8 cellular contexts compared by ENCODE assay signal in genomic region chr14:53953828-53954550, GRCh38. TPM values are rescaled to one million over a fixed set of nuclear protein-coding genes. Genes with fewer than 3 reads are reported as not detected.
DNase-seq lines count a peak whose midpoint lies in the region; ATAC-seq, FAIRE-seq and TF ChIP-seq lines count a peak whose summit lies in the region.

No MANE protein-coding gene starts in this region.

- H3K4me3 Mint-ChIP-seq in stimulated activated naive B cell treated with anti-CD40 and anti-IgM and Interleukin-4, amounts not matched to agents 10 μg/mL and 1 μg/mL and 100 μg/mL, for 72 hours: peak overlapping the region; percentile 85 to 89

- peak overlapping the region; percentile 75 for H3K27ac Mint-ChIP-seq in stimulated activated naive B cell treated with anti-CD40 and anti-IgM and Interleukin-4, amounts not matched to agents 10 μg/mL and 1 μg/mL and 100 μg/mL, for 72 hours

- H3K27me3 Mint-ChIP-seq in stimulated activated naive B cell treated with anti-CD40 and anti-IgM and Interleukin-4, amounts not matched to agents 10 μg/mL and 1 μg/mL and 100 μg/mL, for 72 hours: peaks cover 77 to 84% of the 10 kb centered on the region in 2 donors

- H3K4me3 ChIP-seq in brain microvascular endothelial cell (ENCODE audit: low read depth, low read length) (peak overlapping the region; percentile 55), kidney (ENCODE audit: low read length in 2 of 2) (peak overlapping the region; percentile 67 to 76)

- H3K27me3 ChIP-seq in brain microvascular endothelial cell (replicated peaks): peaks cover 24% of the 10 kb centered on the region

- DNase-seq in ELR (ENCODE audit: low read depth): peak; percentile 47
- DNase-seq in LoVo (ENCODE audit: low spot score): peak; percentile 48
- DNase-seq in brain microvascular endothelial cell: peak; percentile 10
- peak; percentile 88 for DNase-seq in kidney
- no peak for DNase-seq in stimulated activated naive B cell treated with anti-CD40 and anti-IgM and Interleukin-4, amounts not matched to agents 10 μg/mL and 1 μg/mL and 100 μg/mL, for 72 hours
- DNase-seq in Ammon's horn (ENCODE audit: low spot score): no peak

- H3K4me1 ChIP-seq in kidney (ENCODE audit: control insufficient read depth in 1 of 2, insufficient read depth in 1 of 2, low read depth in 1 of 2, low read length in 2 of 2): peaks cover 19 to 22% of the 10 kb centered on the region in 2 donors

- H3K4me1 Mint-ChIP-seq in stimulated activated naive B cell treated with anti-CD40 and anti-IgM and Interleukin-4, amounts not matched to agents 10 μg/mL and 1 μg/mL and 100 μg/mL, for 72 hours: peaks cover 25 to 38% of the 10 kb centered on the region in 2 donors

- FAIRE-seq in kidney (lab: Jason Lieb, UNC): no peak

- no peak overlapping the region for H3K27ac ChIP-seq in brain microvascular endothelial cell
- peak overlapping the region; percentile 86 to 91 for H3K27ac ChIP-seq in kidney (ENCODE audit: low read depth in 2 of 2, low read length in 2 of 2)

- H3K36me3 ChIP-seq in brain microvascular endothelial cell (replicated peaks) (no peaks in the 10 kb centered on the region), kidney (ENCODE audit: control insufficient read depth in 1 of 2, insufficient read depth in 2 of 2, low read length in 2 of 2) (peaks cover 0 to 6% of the 10 kb centered on the region in 2 donors)

- no peak for TF ChIP-seq CTCF in brain microvascular endothelial cell (IDR thresholded peaks at IDR 0.05; ENCODE audit: low read depth, low read length, missing control alignments)
- TF ChIP-seq CTCF in kidney (IDR thresholded peaks at IDR 0.05; ENCODE audit: borderline replicate concordance, extremely low read depth, insufficient read depth): no peak

- no peaks in the 10 kb centered on the region for H3K9me3 ChIP-seq in kidney (ENCODE audit: control insufficient read depth in 1 of 2, low read length in 2 of 2)

- intact Hi-C loops in kidney (cut with DNase I): no loop called here

- peaks cover 0 to 2% of the 10 kb centered on the region in 2 donors for H3K36me3 Mint-ChIP-seq in stimulated activated naive B cell treated with anti-CD40 and anti-IgM and Interleukin-4, amounts not matched to agents 10 μg/mL and 1 μg/mL and 100 μg/mL, for 72 hours

- no peaks in the 10 kb centered on the region for H3K9me3 Mint-ChIP-seq in stimulated activated naive B cell treated with anti-CD40 and anti-IgM and Interleukin-4, amounts not matched to agents 10 μg/mL and 1 μg/mL and 100 μg/mL, for 72 hours

- ATAC-seq in stimulated activated naive B cell treated with anti-CD40 and anti-IgM and Interleukin-4, amounts not matched to agents 10 μg/mL and 1 μg/mL and 100 μg/mL, for 72 hours (replicated peaks): peak; percentile 20 to 21
- ATAC-seq in HG03097 (IDR thresholded peaks at IDR 0.05; ENCODE audit: low FRiP score, unreplicated experiment) (no peak), GM19397 (IDR thresholded peaks at IDR 0.05; ENCODE audit: unreplicated experiment) (no peak)

- H3K9ac ChIP-seq in kidney (ENCODE audit: low read length in 2 of 2): peak overlapping the region; percentile 54 to 78

- in situ Hi-C loops in brain microvascular endothelial cell (cut with HindIII; ENCODE audit: low pct_ligation_motif_present, low sequenced_read_pairs): no loop called here

RNA-seq across cellular contexts. Expression of gene BMP4, which starts 2.6 kb away (rescaled TPM):
- total RNA-seq in kidney: 11.2 TPM
- polyA plus RNA-seq in kidney (ENCODE audit: insufficient read depth, low read depth, low replicate concordance): 9.9 TPM

Comparison
In these comparisons a context has a peak if more than half of its experiments do, and no peak if none do; other contexts are left out.
1. DNase-seq: peak in ELR (single experiment), LoVo (single experiment), brain microvascular endothelial cell (single experiment) and kidney (single experiment); none in stimulated activated naive B cell treated with anti-CD40 and anti-IgM and Interleukin-4, amounts not matched to agents 10 μg/mL and 1 μg/mL and 100 μg/mL, for 72 hours (single experiment) and Ammon's horn (single experiment).
2. ATAC-seq: peak in stimulated activated naive B cell treated with anti-CD40 and anti-IgM and Interleukin-4, amounts not matched to agents 10 μg/mL and 1 μg/mL and 100 μg/mL, for 72 hours (2 of 2); none in HG03097 (single experiment) and GM19397 (single experiment).